In genomic region chr6:79894939-79895338, GRCh38 we compare ENCODE assay signal across 30 cellular contexts. TPM values are rescaled to one million over a fixed set of nuclear protein-coding genes. Genes with fewer than 3 reads are reported as not detected.
DNase-seq lines count a peak whose midpoint lies in the region; ATAC-seq and TF ChIP-seq lines count a peak whose summit lies in the region.
"Had no signal": no experiment of that assay in that cellular context is flagged by ENCODE, and none has a peak within 500 bp of the region (broad histone marks: within the 10 kb centered on the region; RNA-seq: fewer than 3 reads in every experiment).

No MANE protein-coding gene starts in this region.

- 0 to 3% methylated on average over 1 of the region's 1 CpG for WGBS in GM23248 (ENCODE audit: low coverage in 1 of 2, low lambda C conversion rate in 2 of 2, missing lambda C conversion rate in 2 of 2), 2 experiments

- ATAC-seq in RWPE2 (ENCODE audit: low read depth) (peak; percentile 51), HG03439 (IDR thresholded peaks at IDR 0.05; ENCODE audit: unreplicated experiment) (no peak), GM19035 (IDR thresholded peaks at IDR 0.05; ENCODE audit: unreplicated experiment) (no peak)
- ATAC-seq in stimulated activated memory B cell treated with anti-CD40 and anti-IgM and Interleukin-4, amounts not matched to agents 10 μg/mL and 1 μg/mL and 100 μg/mL, for 72 hours = peak; percentile 27
- ATAC-seq: activated CD8-positive, alpha-beta memory T cell treated with anti-CD3 and anti-CD28 coated beads, Interleukin-2, amount 10 ng/mL, durations not matched to agents 7 days and 5 days; gastrocnemius medialis; GM23338; natural killer cell; SK-N-SH treated with all-trans-retinoic acid at 6 μM for 48 hours had no signal

- H3K4me1 Mint-ChIP-seq in stimulated activated memory B cell treated with anti-CD40 and anti-IgM and Interleukin-4, amounts not matched to agents 10 μg/mL and 1 μg/mL and 100 μg/mL, for 72 hours = no peaks in the 10 kb centered on the region
- H3K4me1 Mint-ChIP-seq: activated CD4-positive, alpha-beta T cell treated with anti-CD3 and anti-CD28 coated beads, Interleukin-2, amount 10 ng/mL, durations not matched to agents 7 days and 5 days; GM23338; natural killer cell had no signal

- H3K36me3 ChIP-seq in GM23248 (ENCODE audit: low read depth) (no peaks in the 10 kb centered on the region), RWPE2 (ENCODE audit: low read depth) (no peaks in the 10 kb centered on the region), fibroblast of lung (ENCODE audit: control insufficient read depth, insufficient read depth, low read length) (no peaks in the 10 kb centered on the region), WERI-Rb-1 (no peaks in the 10 kb centered on the region)
- H3K36me3 ChIP-seq: cardiac muscle cell, gastrocnemius medialis, right atrium auricular region, thoracic aorta had no signal

- H3K4me3 Mint-ChIP-seq in stimulated activated memory B cell treated with anti-CD40 and anti-IgM and Interleukin-4, amounts not matched to agents 10 μg/mL and 1 μg/mL and 100 μg/mL, for 72 hours = no peak overlapping the region
- H3K4me3 Mint-ChIP-seq: activated CD4-positive, alpha-beta T cell treated with anti-CD3 and anti-CD28 coated beads, Interleukin-2, amount 10 ng/mL, durations not matched to agents 7 days and 5 days; activated CD8-positive, alpha-beta memory T cell treated with anti-CD3 and anti-CD28 coated beads, Interleukin-2, amount 10 ng/mL, durations not matched to agents 7 days and 5 days; activated naive CD4-positive, alpha-beta T cell treated with anti-CD3 and anti-CD28 coated beads for 36 hours; dendritic cell treated with granulocyte-macrophage colony-stimulating factor and Interleukin-4, amounts not matched to agents 40 ng/mL and 50 ng/mL, for 4 days; GM23338; natural killer cell had no signal

- H3K4me3 ChIP-seq in GM23248 (no peak overlapping the region), RWPE2 (ENCODE audit: severe bottlenecking) (no peak overlapping the region), fibroblast of lung (replicated peaks in 1 of 4; ENCODE audit: control extremely low read depth in 1 of 4, insufficient read depth in 1 of 4, low read depth in 3 of 4, low read length in 4 of 4) (no peak overlapping the region), WERI-Rb-1 (ENCODE audit: low read depth, low read length) (no peak overlapping the region)
- H3K4me3 ChIP-seq: cardiac muscle cell, gastrocnemius medialis, GM23338, right atrium auricular region, thoracic aorta had no signal

- H3K79me2 ChIP-seq in GM23248 (ENCODE audit: insufficient read depth) (no peaks in the 10 kb centered on the region), fibroblast of lung (ENCODE audit: control insufficient read depth, insufficient read depth, low read length) (no peaks in the 10 kb centered on the region)

- peaks cover 22% of the 10 kb centered on the region for H3F3A ChIP-seq in GM23248 (ENCODE audit: insufficient read depth)

- no peaks in the 10 kb centered on the region for H3K27me3 ChIP-seq in GM23248 (replicated peaks; ENCODE audit: insufficient read depth)
- H3K27me3 ChIP-seq in RWPE2 (ENCODE audit: insufficient read depth, poor library complexity, severe bottlenecking) = no peaks in the 10 kb centered on the region
- no peaks in the 10 kb centered on the region for H3K27me3 ChIP-seq in fibroblast of lung (ENCODE audit: control insufficient read depth, insufficient read depth, low read length)
- no peaks in the 10 kb centered on the region for H3K27me3 ChIP-seq in WERI-Rb-1 (ENCODE audit: insufficient read depth, low read depth, severe bottlenecking)
- H3K27me3 ChIP-seq: cardiac muscle cell, gastrocnemius medialis, right atrium auricular region had no signal

- no peak overlapping the region; the same call in 1 of the 2 replicates for H2AFZ ChIP-seq in GM23248
- H2AFZ ChIP-seq in fibroblast of lung (ENCODE audit: low read length) = no peak overlapping the region
- H2AFZ ChIP-seq: GM23338 had no signal

- H3K9me3 ChIP-seq in GM23248 (ENCODE audit: low read depth) = no peaks in the 10 kb centered on the region
- H3K9me3 ChIP-seq in RWPE2 (ENCODE audit: severe bottlenecking) = no peaks in the 10 kb centered on the region
- no peaks in the 10 kb centered on the region for H3K9me3 ChIP-seq in fibroblast of lung (ENCODE audit: control insufficient read depth, insufficient read depth, low read depth, low read length)
- no peaks in the 10 kb centered on the region for H3K9me3 ChIP-seq in WERI-Rb-1 (ENCODE audit: severe bottlenecking)
- H3K9me3 ChIP-seq: gastrocnemius medialis had no signal

- TF ChIP-seq CTCF in RWPE2 (IDR thresholded peaks at IDR 0.05; ENCODE audit: poor library complexity, severe bottlenecking) = no peak
- TF ChIP-seq CTCF in fibroblast of lung (conservative IDR thresholded peaks at IDR 0.05 in 1 of 2, IDR thresholded peaks at IDR 0.05 in 1 of 2; ENCODE audit: low read depth in 1 of 2, low read length in 2 of 2) = no peak
- no peak for TF ChIP-seq CTCF in WERI-Rb-1 (IDR thresholded peaks at IDR 0.05; ENCODE audit: low read depth, low read length)

- peaks cover 6% of the 10 kb centered on the region for H3K9me3 Mint-ChIP-seq in stimulated activated memory B cell treated with anti-CD40 and anti-IgM and Interleukin-4, amounts not matched to agents 10 μg/mL and 1 μg/mL and 100 μg/mL, for 72 hours
- H3K9me3 Mint-ChIP-seq: activated CD4-positive, alpha-beta T cell treated with anti-CD3 and anti-CD28 coated beads, Interleukin-2, amount 10 ng/mL, durations not matched to agents 7 days and 5 days had no signal

- H3K9ac ChIP-seq in GM23248 (no peak overlapping the region), fibroblast of lung (ENCODE audit: insufficient read depth, low read length) (no peak overlapping the region)

- H4K20me1 ChIP-seq in GM23248 (ENCODE audit: insufficient read depth) (no peaks in the 10 kb centered on the region), fibroblast of lung (ENCODE audit: control insufficient read depth, extremely low read depth, insufficient read depth, low read length) (no peaks in the 10 kb centered on the region)

- peak overlapping the region; percentile 34; the same call in 1 of the 2 replicates for H3K27ac ChIP-seq in GM23248
- H3K27ac ChIP-seq in RWPE2 (ENCODE audit: poor library complexity, severe bottlenecking) = peak overlapping the region; percentile 70
- H3K27ac ChIP-seq in fibroblast of lung (ENCODE audit: insufficient read depth, low read length) = no peak overlapping the region
- no peak overlapping the region for H3K27ac ChIP-seq in WERI-Rb-1
- H3K27ac ChIP-seq: cardiac muscle cell, gastrocnemius medialis, right atrium auricular region, thoracic aorta, VCaP had no signal

- peak; percentile 45 for DNase-seq in GM23248
- no peak for DNase-seq in RWPE2 (ENCODE audit: low spot score)
- peak; percentile 2 to 22 for DNase-seq in fibroblast of lung (ENCODE audit: low read depth in 2 of 2)
- DNase-seq in WERI-Rb-1 = no peak
- DNase-seq: activated CD4-positive, alpha-beta T cell treated with anti-CD3 and anti-CD28 coated beads, Interleukin-2, amount 10 ng/mL, durations not matched to agents 7 days and 5 days; activated CD8-positive, alpha-beta memory T cell treated with anti-CD3 and anti-CD28 coated beads, Interleukin-2, amount 10 ng/mL, durations not matched to agents 7 days and 5 days; activated naive CD4-positive, alpha-beta T cell treated with anti-CD3 and anti-CD28 coated beads for 36 hours; amniotic stem cell; DMS153; gastrocnemius medialis; GF-D8; midbrain; MM.1S; natural killer cell; NCI-H1436 treated with DMSO at 0.1 percent for 48 hours; NCI-H2171 treated with DMSO at 0.1 percent for 48 hours; NCI-H526; RPMI8226; stimulated activated CD4-positive, alpha-beta T cell treated with anti-CD3 and anti-CD28 coated beads, Interleukin-4, amount 100 ng/mL, for 1 hour; stimulated activated naive CD4-positive, alpha-beta T cell had no signal

- no peaks in the 10 kb centered on the region for H3K36me3 Mint-ChIP-seq in stimulated activated memory B cell treated with anti-CD40 and anti-IgM and Interleukin-4, amounts not matched to agents 10 μg/mL and 1 μg/mL and 100 μg/mL, for 72 hours
- H3K36me3 Mint-ChIP-seq: activated CD8-positive, alpha-beta memory T cell treated with anti-CD3 and anti-CD28 coated beads, Interleukin-2, amount 10 ng/mL, durations not matched to agents 7 days and 5 days; natural killer cell had no signal

- in situ Hi-C loops in GM23248 (cut with MboI) = no loop called here

- H3K4me2 ChIP-seq in GM23248 (ENCODE audit: unreplicated experiment) = peak overlapping the region; percentile 15
- no peak overlapping the region for H3K4me2 ChIP-seq in fibroblast of lung (ENCODE audit: extremely low read depth, insufficient read depth, low read length)
- H3K4me2 ChIP-seq: GM23338 had no signal

- peaks cover 20% of the 10 kb centered on the region for H3K4me1 ChIP-seq in GM23248 (ENCODE audit: insufficient read depth)
- H3K4me1 ChIP-seq in RWPE2 (ENCODE audit: insufficient read depth, poor library complexity, severe bottlenecking) = peaks cover 20% of the 10 kb centered on the region
- H3K4me1 ChIP-seq in fibroblast of lung (ENCODE audit: control insufficient read depth, extremely low read depth, insufficient read depth, low read length) = no peaks in the 10 kb centered on the region
- H3K4me1 ChIP-seq: gastrocnemius medialis, right atrium auricular region had no signal

- H3K27me3 Mint-ChIP-seq in stimulated activated memory B cell treated with anti-CD40 and anti-IgM and Interleukin-4, amounts not matched to agents 10 μg/mL and 1 μg/mL and 100 μg/mL, for 72 hours = no peaks in the 10 kb centered on the region
- H3K27me3 Mint-ChIP-seq: dendritic cell treated with granulocyte-macrophage colony-stimulating factor and Interleukin-4, amounts not matched to agents 40 ng/mL and 50 ng/mL, for 4 days had no signal

- no peak overlapping the region for H3K27ac Mint-ChIP-seq in stimulated activated memory B cell treated with anti-CD40 and anti-IgM and Interleukin-4, amounts not matched to agents 10 μg/mL and 1 μg/mL and 100 μg/mL, for 72 hours
- H3K27ac Mint-ChIP-seq: activated CD4-positive, alpha-beta T cell treated with anti-CD3 and anti-CD28 coated beads, Interleukin-2, amount 10 ng/mL, durations not matched to agents 7 days and 5 days; activated CD8-positive, alpha-beta memory T cell treated with anti-CD3 and anti-CD28 coated beads, Interleukin-2, amount 10 ng/mL, durations not matched to agents 7 days and 5 days; activated naive CD4-positive, alpha-beta T cell treated with anti-CD3 and anti-CD28 coated beads for 36 hours; dendritic cell treated with granulocyte-macrophage colony-stimulating factor and Interleukin-4, amounts not matched to agents 40 ng/mL and 50 ng/mL, for 4 days; GM23338; natural killer cell had no signal

- no peaks in the 10 kb centered on the region for H3K9me2 ChIP-seq in GM23248 (ENCODE audit: insufficient read depth)

RNA-seq across cellular contexts. Expression of gene ELOVL4, which starts 52.4 kb away (rescaled TPM):
- 7.0 and 8.5 TPM in 2 replicates for total RNA-seq in GM23248 (2014; rRNA removed; shearing (Covaris generic))
- polyA plus RNA-seq in GM23248 (2016; fragmentation: Nextera tagmentation; extraction: Ambion mirVana) = 12.5 TPM in 2 replicates
- 4.6 and 6.4 TPM in 2 replicates for total RNA-seq in fibroblast of lung
- 4.3 and 5.2 TPM in 2 replicates for polyA plus RNA-seq in fibroblast of lung
- polyA plus RNA-seq in fibroblast of lung (2012) = 4.9 and 5.8 TPM in 2 replicates
- polyA minus RNA-seq in fibroblast of lung (ENCODE audit: low replicate concordance) = 0.43 and 2.5 TPM in 2 replicates
- total RNA-seq: natural killer cell had no signal

Comparison
In these comparisons a context has a peak if more than half of its experiments do, and no peak if none do; other contexts are left out.
1. DNase-seq: peak in GM23248 (single experiment) and fibroblast of lung (2 of 2); none in RWPE2 (single experiment) and WERI-Rb-1 (single experiment).
2. H3K27ac ChIP-seq: peak in GM23248 (single experiment) and RWPE2 (single experiment); none in fibroblast of lung (single experiment) and WERI-Rb-1 (single experiment).
3. ATAC-seq: peak in RWPE2 (single experiment) and stimulated activated memory B cell treated with anti-CD40 and anti-IgM and Interleukin-4, amounts not matched to agents 10 μg/mL and 1 μg/mL and 100 μg/mL, for 72 hours (single experiment); none in HG03439 (single experiment) and GM19035 (single experiment).